ENCODE assay signal across 9 cellular contexts in genomic region chr2:120552800-120553471, GRCh38.
DNase-seq lines count a peak whose midpoint lies in the region; ATAC-seq and TF ChIP-seq lines count a peak whose summit lies in the region.
"Had no signal": no experiment of that assay in that cellular context is flagged by ENCODE, and none has a peak within 500 bp of the region (broad histone marks: within the 10 kb centered on the region; RNA-seq: fewer than 3 reads in every experiment).

No MANE protein-coding gene starts in this region.

- no peaks in the 10 kb centered on the region for H3K36me3 ChIP-seq in parathyroid adenoma (ENCODE audit: control insufficient read depth, insufficient read depth, low read length)

- H3K4me3 ChIP-seq in parathyroid adenoma (ENCODE audit: low read depth, low read length) = no peak overlapping the region

- peak overlapping the region; percentile 20 for H3K4me2 ChIP-seq in parathyroid adenoma (ENCODE audit: low read length)

- no peak overlapping the region for H3K9ac ChIP-seq in parathyroid adenoma

- no peaks in the 10 kb centered on the region for H3K79me2 ChIP-seq in parathyroid adenoma

- no peak for ATAC-seq in GM19467 (IDR thresholded peaks at IDR 0.05; ENCODE audit: unreplicated experiment)
- ATAC-seq in effector memory CD8-positive, alpha-beta T cell (replicated peaks) = no peak

- H3K4me1 ChIP-seq in parathyroid adenoma = peaks cover 8% of the 10 kb centered on the region

- H3K27me3 ChIP-seq in parathyroid adenoma (ENCODE audit: control insufficient read depth, insufficient read depth, low read length) = no peaks in the 10 kb centered on the region

- no peak overlapping the region for H3K4me3 Mint-ChIP-seq in activated CD4-positive, alpha-beta memory T cell treated with anti-CD3 and anti-CD28 coated beads, Interleukin-2, amount 10 ng/mL, durations not matched to agents 7 days and 5 days
- no peak overlapping the region for H3K4me3 Mint-ChIP-seq in glutamatergic neuron (ENCODE audit: unreplicated experiment)
- no peak overlapping the region for H3K4me3 Mint-ChIP-seq in effector memory CD8-positive, alpha-beta T cell
- H3K4me3 Mint-ChIP-seq: activated B cell treated with CpG ODN at 0.5 μM for 24 hours had no signal

- DNase-seq in LHCN-M2 (ENCODE audit: low read depth) = peak; percentile 32
- peak; percentile 39 for DNase-seq in activated CD4-positive, alpha-beta memory T cell treated with anti-CD3 and anti-CD28 coated beads, Interleukin-2, amount 10 ng/mL, durations not matched to agents 7 days and 5 days
- peak; percentile 84 for DNase-seq in glutamatergic neuron
- DNase-seq in cerebellar nuclear complex (lab: John Stamatoyannopoulos, UW) = no peak
- DNase-seq in effector memory CD8-positive, alpha-beta T cell = no peak
- DNase-seq: activated B cell treated with CpG ODN at 0.5 μM for 24 hours had no signal

- peak overlapping the region; percentile 10 for H2AFZ ChIP-seq in parathyroid adenoma

- no peaks in the 10 kb centered on the region for H3K9me3 ChIP-seq in parathyroid adenoma (ENCODE audit: control insufficient read depth, low read length)

- no peaks in the 10 kb centered on the region for H3K36me3 Mint-ChIP-seq in activated CD4-positive, alpha-beta memory T cell treated with anti-CD3 and anti-CD28 coated beads, Interleukin-2, amount 10 ng/mL, durations not matched to agents 7 days and 5 days (ENCODE audit: low read depth)
- no peaks in the 10 kb centered on the region for H3K36me3 Mint-ChIP-seq in glutamatergic neuron (ENCODE audit: unreplicated experiment)
- H3K36me3 Mint-ChIP-seq in effector memory CD8-positive, alpha-beta T cell (ENCODE audit: insufficient read depth) = no peaks in the 10 kb centered on the region

- H3K27ac Mint-ChIP-seq in activated CD4-positive, alpha-beta memory T cell treated with anti-CD3 and anti-CD28 coated beads, Interleukin-2, amount 10 ng/mL, durations not matched to agents 7 days and 5 days = no peak overlapping the region
- no peak overlapping the region for H3K27ac Mint-ChIP-seq in glutamatergic neuron (ENCODE audit: unreplicated experiment)
- no peak overlapping the region for H3K27ac Mint-ChIP-seq in effector memory CD8-positive, alpha-beta T cell
- H3K27ac Mint-ChIP-seq: activated B cell treated with CpG ODN at 0.5 μM for 24 hours had no signal

- H3K27me3 Mint-ChIP-seq in activated CD4-positive, alpha-beta memory T cell treated with anti-CD3 and anti-CD28 coated beads, Interleukin-2, amount 10 ng/mL, durations not matched to agents 7 days and 5 days = peaks cover 14% of the 10 kb centered on the region
- H3K27me3 Mint-ChIP-seq in glutamatergic neuron (ENCODE audit: unreplicated experiment) = peaks cover 9% of the 10 kb centered on the region
- H3K27me3 Mint-ChIP-seq in effector memory CD8-positive, alpha-beta T cell = peaks cover 16 to 60% of the 10 kb centered on the region in 2 donors

- peak overlapping the region; percentile 36 for H3K27ac ChIP-seq in parathyroid adenoma

- POLR2A ChIA-PET in activated CD4-positive, alpha-beta memory T cell treated with anti-CD3 and anti-CD28 coated beads, Interleukin-2, amount 10 ng/mL, durations not matched to agents 7 days and 5 days (lab: Charles Lee) = no interaction called here

- CTCF ChIA-PET in activated CD4-positive, alpha-beta memory T cell treated with anti-CD3 and anti-CD28 coated beads, Interleukin-2, amount 10 ng/mL, durations not matched to agents 7 days and 5 days (lab: Charles Lee) = interaction anchor here (0.7 to 1.2 kb wide), 3 partner anchors 12 to 128 kb away, joined by 3 read pairs; no protein-coding TSS in a partner anchor

- H3K4me1 Mint-ChIP-seq in activated CD4-positive, alpha-beta memory T cell treated with anti-CD3 and anti-CD28 coated beads, Interleukin-2, amount 10 ng/mL, durations not matched to agents 7 days and 5 days = no peaks in the 10 kb centered on the region
- peaks cover 16% of the 10 kb centered on the region for H3K4me1 Mint-ChIP-seq in glutamatergic neuron (ENCODE audit: low read depth, unreplicated experiment)
- H3K4me1 Mint-ChIP-seq in effector memory CD8-positive, alpha-beta T cell (ENCODE audit: low read depth in 2 of 2) = peaks cover 0 to 9% of the 10 kb centered on the region in 2 donors
- H3K4me1 Mint-ChIP-seq: activated B cell treated with CpG ODN at 0.5 μM for 24 hours had no signal

- no peaks in the 10 kb centered on the region for H3K9me3 Mint-ChIP-seq in activated CD4-positive, alpha-beta memory T cell treated with anti-CD3 and anti-CD28 coated beads, Interleukin-2, amount 10 ng/mL, durations not matched to agents 7 days and 5 days
- peaks cover 2% of the 10 kb centered on the region for H3K9me3 Mint-ChIP-seq in glutamatergic neuron (ENCODE audit: unreplicated experiment)
- no peaks in the 10 kb centered on the region for H3K9me3 Mint-ChIP-seq in effector memory CD8-positive, alpha-beta T cell
- H3K9me3 Mint-ChIP-seq: activated B cell treated with CpG ODN at 0.5 μM for 24 hours had no signal

- peak; percentile 36; the same call in 1 of the 3 replicates for TF ChIP-seq CTCF in GM12872 (IDR thresholded peaks at IDR 0.05; ENCODE audit: insufficient read depth, low read depth, low read length)
- TF ChIP-seq CTCF in glutamatergic neuron (IDR thresholded peaks at IDR 0.05; ENCODE audit: partially characterized antibody, unreplicated experiment) = peak; percentile 78
- TF ChIP-seq CTCF in parathyroid adenoma (IDR thresholded peaks at IDR 0.05) = peak; percentile 82

Comparison
In these comparisons a context has a peak if more than half of its experiments do, and no peak if none do; other contexts are left out.
1. DNase-seq: peak in LHCN-M2 (single experiment), activated CD4-positive, alpha-beta memory T cell treated with anti-CD3 and anti-CD28 coated beads, Interleukin-2, amount 10 ng/mL, durations not matched to agents 7 days and 5 days (single experiment) and glutamatergic neuron (single experiment); none in cerebellar nuclear complex (0 of 2) and effector memory CD8-positive, alpha-beta T cell (0 of 3).
2. Peak in every context shown above with its lines, with median percentiles within 50 percentile points of each other: CTCF ChIP-seq.